8 cellular contexts compared by ENCODE assay signal in the genomic region with DNA sequence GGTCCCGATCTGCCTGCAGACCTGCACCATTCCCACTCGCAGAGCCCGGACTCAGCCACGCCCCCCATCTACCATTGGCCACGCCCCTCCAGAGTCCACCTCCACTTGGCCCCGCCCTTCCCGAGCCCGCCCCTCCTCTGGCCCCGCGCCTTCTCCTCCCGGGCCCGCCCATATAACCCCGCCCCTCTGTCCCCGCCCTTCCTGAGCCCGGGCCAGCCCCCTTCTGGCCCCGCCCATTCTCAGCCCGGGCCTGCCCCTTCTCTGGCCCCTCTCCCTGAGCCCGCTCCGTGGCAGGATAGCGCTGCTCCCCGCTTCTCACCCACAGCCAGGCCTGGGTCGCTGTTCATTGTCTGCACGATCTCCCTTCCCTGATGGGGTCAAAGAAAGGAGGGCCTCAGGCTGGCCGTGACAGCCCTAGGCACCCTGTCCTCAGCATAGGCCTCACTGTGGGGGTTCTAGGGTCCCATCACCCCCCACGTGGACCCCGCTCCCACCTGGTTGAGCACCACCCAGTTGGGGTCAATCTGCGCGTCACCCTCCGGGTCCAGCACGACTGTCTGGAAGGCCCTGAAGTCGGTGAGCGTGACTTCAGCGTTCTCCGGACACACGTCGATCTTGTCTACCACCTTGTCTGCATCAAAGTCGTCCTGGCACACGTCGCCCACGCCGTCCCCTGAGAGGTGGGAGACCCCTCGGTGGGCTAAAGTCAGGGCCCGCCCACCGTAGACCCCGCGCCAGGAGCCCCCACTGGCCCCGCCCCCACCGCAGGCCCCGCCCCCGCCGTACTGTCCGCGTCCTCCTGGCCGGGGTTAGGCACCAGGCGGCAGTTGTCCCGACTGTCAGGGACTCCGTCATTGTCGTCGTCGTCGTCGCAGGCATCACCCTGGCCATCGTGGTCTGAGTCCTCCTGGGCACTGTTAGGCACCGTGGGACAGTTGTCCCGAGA. TPM values are rescaled to one million over a fixed set of nuclear protein-coding genes. Genes with fewer than 3 reads are reported as not detected.
DNase-seq lines count a peak whose midpoint lies in the region; ATAC-seq and TF ChIP-seq lines count a peak whose summit lies in the region.

No MANE protein-coding gene starts in this region.

- peaks cover 5% of the 10 kb centered on the region for H3K4me1 ChIP-seq in HAP-1
- peaks cover 0 to 54% (median 42%) of the 10 kb centered on the region in 3 donors for H3K4me1 ChIP-seq in gastroesophageal sphincter
- peaks cover 10 to 23% of the 10 kb centered on the region in 2 donors for H3K4me1 ChIP-seq in gastrocnemius medialis

- TF ChIP-seq CTCF in gastroesophageal sphincter (IDR thresholded peaks at IDR 0.05) (no peak), gastrocnemius medialis (IDR thresholded peaks at IDR 0.05 in 4 of 5, conservative IDR thresholded peaks at IDR 0.05 in 1 of 5) (no peak)

- no peaks in the 10 kb centered on the region for H3K36me3 Mint-ChIP-seq in activated T-helper 2 cell treated with anti-CD3 and anti-CD28 coated beads, Interferon-gamma antibody, Interleukin-2, Interleukin-4, amounts not matched to agents 10 μg/mL and 5 μg/mL and 100 μg/mL, durations not matched to agents 14 hours and 24 hours and 36 hours (ENCODE audit: low read depth)

- peak; percentile 40 for DNase-seq in ACHN
- DNase-seq in HAP-1 (ENCODE audit: low spot score in 2 of 2) = peak; percentile 75 to 98
- peak; percentile 59 for DNase-seq in RKO (ENCODE audit: low spot score)
- peak; percentile 49 for DNase-seq in activated T-helper 2 cell treated with anti-CD3 and anti-CD28 coated beads, Interferon-gamma antibody, Interleukin-2, Interleukin-4, amounts not matched to agents 10 μg/mL and 5 μg/mL and 100 μg/mL, durations not matched to agents 14 hours and 24 hours and 36 hours (ENCODE audit: low spot score)
- peak; percentile 56 to 76 for DNase-seq in gastrocnemius medialis
- DNase-seq in medulla oblongata (ENCODE audit: extremely low spot score) = no peak

- H3K27ac ChIP-seq in gastroesophageal sphincter (no peak overlapping the region), gastrocnemius medialis (no peak overlapping the region)

- H3K27me3 ChIP-seq in HAP-1 (ENCODE audit: low read depth) (peaks cover 12% of the 10 kb centered on the region), gastroesophageal sphincter (peaks cover 63% of the 10 kb centered on the region), gastrocnemius medialis (peaks cover 49 to 52% (median 52%) of the 10 kb centered on the region in 3 donors)

- peaks cover 17% of the 10 kb centered on the region for H3K4me1 Mint-ChIP-seq in activated T-helper 2 cell treated with anti-CD3 and anti-CD28 coated beads, Interferon-gamma antibody, Interleukin-2, Interleukin-4, amounts not matched to agents 10 μg/mL and 5 μg/mL and 100 μg/mL, durations not matched to agents 14 hours and 24 hours and 36 hours (ENCODE audit: low read depth)

- no peak for TF ChIP-seq EP300 in gastroesophageal sphincter (IDR thresholded peaks at IDR 0.05)

- H3K36me3 ChIP-seq in HAP-1 (replicated peaks) (no peaks in the 10 kb centered on the region), gastroesophageal sphincter (no peaks in the 10 kb centered on the region), gastrocnemius medialis (no peaks in the 10 kb centered on the region)

- ATAC-seq in gastroesophageal sphincter = peak; percentile 76
- peak; percentile 39 to 79 for ATAC-seq in gastrocnemius medialis
- no peak for ATAC-seq in HG02610 (IDR thresholded peaks at IDR 0.05; ENCODE audit: unreplicated experiment)

- H3K27ac Mint-ChIP-seq in activated T-helper 2 cell treated with anti-CD3 and anti-CD28 coated beads, Interferon-gamma antibody, Interleukin-2, Interleukin-4, amounts not matched to agents 10 μg/mL and 5 μg/mL and 100 μg/mL, durations not matched to agents 14 hours and 24 hours and 36 hours = no peak overlapping the region

- TF ChIP-seq POLR2A in gastroesophageal sphincter (IDR thresholded peaks at IDR 0.05) (no peak), gastrocnemius medialis (IDR thresholded peaks at IDR 0.05) (no peak)

- in situ Hi-C loops in ACHN (cut with HindIII; ENCODE audit: low pct_ligation_motif_present, low pct_unique_long_range_greater_than_20kb, low sequenced_read_pairs) (no loop called here), HAP-1 (cut with MboI; ENCODE audit: low sequenced_read_pairs) (no loop called here), gastrocnemius medialis (cut with MboI; ENCODE audit: low sequenced_read_pairs in 4 of 4) (no loop called here)

- H3K27me3 Mint-ChIP-seq in activated T-helper 2 cell treated with anti-CD3 and anti-CD28 coated beads, Interferon-gamma antibody, Interleukin-2, Interleukin-4, amounts not matched to agents 10 μg/mL and 5 μg/mL and 100 μg/mL, durations not matched to agents 14 hours and 24 hours and 36 hours (ENCODE audit: low read depth) = peaks cover 44% of the 10 kb centered on the region

- 7 to 8% methylated on average over 4 of the region's 65 CpGs for WGBS in gastroesophageal sphincter (ENCODE audit: low coverage in 1 of 2), 2 donors

- H3K9me3 ChIP-seq in HAP-1 (peaks cover 3% of the 10 kb centered on the region; the same call in 1 of the 2 replicates), gastroesophageal sphincter (no peaks in the 10 kb centered on the region), gastrocnemius medialis (no peaks in the 10 kb centered on the region)

- no peak overlapping the region for H3K4me3 Mint-ChIP-seq in activated T-helper 2 cell treated with anti-CD3 and anti-CD28 coated beads, Interferon-gamma antibody, Interleukin-2, Interleukin-4, amounts not matched to agents 10 μg/mL and 5 μg/mL and 100 μg/mL, durations not matched to agents 14 hours and 24 hours and 36 hours (ENCODE audit: low read depth)

- intact Hi-C loops in activated T-helper 2 cell treated with anti-CD3 and anti-CD28 coated beads, Interferon-gamma antibody, Interleukin-2, Interleukin-4, amounts not matched to agents 10 μg/mL and 5 μg/mL and 100 μg/mL, durations not matched to agents 14 hours and 24 hours and 36 hours (cut with micrococcal nuclease) = loop anchor here (5.0 kb wide), 2 partner anchors 62 to 348 kb away; a partner anchor contains a TSS
- intact Hi-C loops in gastrocnemius medialis (cut with DNase I; ENCODE audit: low total_unique reads) = no loop called here

- H3K9me3 Mint-ChIP-seq in activated T-helper 2 cell treated with anti-CD3 and anti-CD28 coated beads, Interferon-gamma antibody, Interleukin-2, Interleukin-4, amounts not matched to agents 10 μg/mL and 5 μg/mL and 100 μg/mL, durations not matched to agents 14 hours and 24 hours and 36 hours = no peaks in the 10 kb centered on the region

- H3K4me3 ChIP-seq in HAP-1 = no peak overlapping the region
- H3K4me3 ChIP-seq in gastroesophageal sphincter = peak overlapping the region in 1 of 2 donors; percentile 24
- peak overlapping the region; percentile 2 to 48 (median 30) for H3K4me3 ChIP-seq in gastrocnemius medialis

RNA-seq across cellular contexts. Expression of a gene that starts 5.7 kb away (rescaled TPM):
- not detected in 2 replicates for total RNA-seq in activated T-helper 2 cell treated with anti-CD3 and anti-CD28 coated beads, Interferon-gamma antibody, Interleukin-2, Interleukin-4, amounts not matched to agents 10 μg/mL and 5 μg/mL and 100 μg/mL, durations not matched to agents 14 hours and 24 hours and 36 hours
- total RNA-seq in gastroesophageal sphincter = 1 to 10 TPM in 1 of 4 donors, under 1 TPM in 3; 0.40 to 4.4 (median 0.50) TPM
- total RNA-seq in gastrocnemius medialis = 10 to 100 TPM in 1 of 4 donors, 1 to 10 TPM in 1, under 1 TPM in 1, not detected in 1; 0.24 to 77.8 (median 1.3) TPM

RNA-seq across cellular contexts. Expression of a gene that starts 46.3 kb away (rescaled TPM):
- total RNA-seq in activated T-helper 2 cell treated with anti-CD3 and anti-CD28 coated beads, Interferon-gamma antibody, Interleukin-2, Interleukin-4, amounts not matched to agents 10 μg/mL and 5 μg/mL and 100 μg/mL, durations not matched to agents 14 hours and 24 hours and 36 hours = 99.5 and 110 TPM in 2 replicates
- total RNA-seq in gastroesophageal sphincter (10 to 100 TPM; 53.6 to 92.2 (median 59.9) TPM), gastrocnemius medialis (10 to 100 TPM; 26.0 to 64.9 (median 46.4) TPM)
